Comparison of ENCODE assay signal across 26 cellular contexts in genomic region chr10:125626671-125627070, GRCh38. TPM values are rescaled to one million over a fixed set of nuclear protein-coding genes. Genes with fewer than 3 reads are reported as not detected.
"Had no signal": no experiment of that assay in that cellular context is flagged by ENCODE, and none has a peak within 500 bp of the region (broad histone marks: within the 10 kb centered on the region; RNA-seq: fewer than 3 reads in every experiment).

No MANE protein-coding gene starts in this region.

- H3K27me3 ChIP-seq: neural progenitor cell, ovary, right atrium auricular region, sigmoid colon, thyroid gland had no signal

- H3K4me3 Mint-ChIP-seq: effector memory CD8-positive, alpha-beta T cell; naive thymus-derived CD8-positive, alpha-beta T cell; neural progenitor cell; type B pancreatic cell had no signal

- H3K36me3 ChIP-seq: heart left ventricle, neural progenitor cell, ovary, right atrium auricular region, sigmoid colon, thyroid gland had no signal

- H3K4me2 ChIP-seq: neural progenitor cell had no signal

- H2AFZ ChIP-seq: neural progenitor cell had no signal

- H3K9me3 ChIP-seq: heart left ventricle, mucosa of descending colon, ovary, sigmoid colon, thyroid gland had no signal

- ATAC-seq: effector memory CD8-positive, alpha-beta T cell; heart left ventricle; mucosa of descending colon; naive thymus-derived CD8-positive, alpha-beta T cell had no signal

- H3K27ac Mint-ChIP-seq: effector memory CD8-positive, alpha-beta T cell; neural progenitor cell; type B pancreatic cell had no signal

- DNase-seq: effector memory CD8-positive, alpha-beta T cell; heart left ventricle; hippocampal formation; kidney glomerular epithelial cell; mucosa of descending colon; naive thymus-derived CD8-positive, alpha-beta T cell; nucleus accumbens; ovary; sigmoid colon; stimulated activated CD4-positive, alpha-beta T cell treated with anti-CD3 and anti-CD28 coated beads, Interleukin-2, amount 100 ng/mL, for 24 hours; stimulated activated CD4-positive, alpha-beta T cell treated with anti-CD3 and anti-CD28 coated beads, Interleukin-4, amount 100 ng/mL, for 4 hours; stimulated activated naive CD4-positive, alpha-beta T cell; thyroid gland had no signal

- H3K27ac ChIP-seq: heart left ventricle, neural progenitor cell, ovary, right atrium auricular region, sigmoid colon, skin epidermis, thyroid gland had no signal

- H3K9ac ChIP-seq: neural progenitor cell had no signal

- H3K36me3 Mint-ChIP-seq: naive thymus-derived CD8-positive, alpha-beta T cell; neural progenitor cell; type B pancreatic cell had no signal

- FAIRE-seq: frontal cortex, islet of Langerhans, urothelium cell line had no signal

- H3K4me3 ChIP-seq: heart left ventricle, mucosa of descending colon, neural progenitor cell, ovary, right atrium auricular region, sigmoid colon, skin epidermis, thyroid gland had no signal

- H3K9me3 Mint-ChIP-seq: effector memory CD8-positive, alpha-beta T cell; neural progenitor cell; type B pancreatic cell had no signal

- H3K4me1 ChIP-seq: heart left ventricle, neural progenitor cell, right atrium auricular region, sigmoid colon, thyroid gland had no signal

RNA-seq across cellular contexts. Expression of gene TEX36, which starts 56.3 kb away (rescaled TPM):
- total RNA-seq: fibroblast of lung; glomerular endothelial cell; heart left ventricle; liver; lung microvascular endothelial cell; mucosa of descending colon; naive thymus-derived CD8-positive, alpha-beta T cell; ovary; posterior vena cava; right atrium auricular region; sigmoid colon; thyroid gland had no signal
- polyA plus RNA-seq: esophagus; fibroblast of lung; heart left ventricle; liver; naive thymus-derived CD8-positive, alpha-beta T cell; ovary; sigmoid colon had no signal
